In genomic region chr1:220732137-220732536, GRCh38 we compare ENCODE assay signal across 1 cellular context.
TF ChIP-seq lines count a peak whose summit lies in the region.

No MANE protein-coding gene starts in this region.

TF ChIP-seq in IMR-90, 13 proteins besides CTCF, POLR2A, EP300 and RAD21 (continued from another document):
- no peak for TF ChIP-seq ELK1 (IDR thresholded peaks at IDR 0.05; ENCODE audit: borderline replicate concordance, low read depth, low read length)
- peak; percentile 28; the same call in 1 of the 2 replicates for TF ChIP-seq USF2 (IDR thresholded peaks at IDR 0.05; ENCODE audit: low read depth, low read length)
- no peak for TF ChIP-seq MXI1 (IDR thresholded peaks at IDR 0.05; ENCODE audit: borderline replicate concordance, low read depth, low read length)
